16 cellular contexts compared by ENCODE assay signal in genomic region chr7:88229302-88229870, GRCh38. TPM values are rescaled to one million over a fixed set of nuclear protein-coding genes. Genes with fewer than 3 reads are reported as not detected.
DNase-seq lines count a peak whose midpoint lies in the region; ATAC-seq, FAIRE-seq and TF ChIP-seq lines count a peak whose summit lies in the region.
"Had no signal": no experiment of that assay in that cellular context is flagged by ENCODE, and none has a peak within 500 bp of the region (broad histone marks: within the 10 kb centered on the region; RNA-seq: fewer than 3 reads in every experiment).

No MANE protein-coding gene starts in this region.

- peak; percentile 36 for DNase-seq in DMS79 treated with DMSO at 0.1 percent for 48 hours (lab: John Stamatoyannopoulos, UW)
- DNase-seq in mucosa of descending colon = peak in 1 of 3 donors; percentile 83
- peak; percentile 92 for DNase-seq in small intestine
- no peak for DNase-seq in NCI-H526 treated with DMSO at 0.1 percent for 48 hours (lab: John Stamatoyannopoulos, UW)
- DNase-seq in GM19238 (ENCODE audit: insufficient read length, low spot score) = no peak
- no peak for DNase-seq in stimulated activated naive CD4-positive, alpha-beta T cell (lab: John Stamatoyannopoulos, UW)
- DNase-seq: 8988T; AML-193; Caco-2; CD8-positive, alpha-beta memory T cell; H7 had no signal

- WGBS in small intestine, 3 donors = 28 to 70% (median 47%) methylated on average over 4 of the region's 4 CpGs

- peak; percentile 75 for ATAC-seq in mucosa of descending colon
- ATAC-seq: GM12878, GM23338 had no signal

- H3K27ac ChIP-seq in small intestine (ENCODE audit: low read depth in 1 of 2, low read length in 1 of 2) = peak overlapping the region; percentile 37 to 75
- H3K27ac ChIP-seq: BLaER1 had no signal

- FAIRE-seq in colon (lab: Jason Lieb, UNC) (peak; percentile 80), small intestine (lab: Jason Lieb, UNC) (no peak)
- FAIRE-seq: GM18507 had no signal

- TF ChIP-seq CTCF in mucosa of descending colon (IDR thresholded peaks at IDR 0.05) = no peak

- no peaks in the 10 kb centered on the region for H3K36me3 ChIP-seq in mucosa of descending colon (ENCODE audit: low read depth)
- H3K36me3 ChIP-seq in small intestine (ENCODE audit: control insufficient read depth in 2 of 2, insufficient read depth in 2 of 2, low read length in 2 of 2) = no peaks in the 10 kb centered on the region
- H3K36me3 ChIP-seq: BLaER1 had no signal

- no peaks in the 10 kb centered on the region for H3K27me3 ChIP-seq in small intestine (ENCODE audit: control insufficient read depth in 2 of 2, insufficient read depth in 2 of 2, low read length in 2 of 2)
- H3K27me3 ChIP-seq: BLaER1 had no signal

- no peaks in the 10 kb centered on the region for H3K9me3 ChIP-seq in mucosa of descending colon
- no peaks in the 10 kb centered on the region for H3K9me3 ChIP-seq in small intestine (ENCODE audit: control insufficient read depth, low read depth)

- intact Hi-C loops in mucosa of descending colon (cut with DNase I, micrococcal nuclease) = no loop called here

- H3K4me1 ChIP-seq in mucosa of descending colon (ENCODE audit: low read depth) (peaks cover 7% of the 10 kb centered on the region), small intestine (ENCODE audit: control insufficient read depth in 2 of 2, insufficient read depth in 1 of 2, low read depth in 1 of 2, low read length in 1 of 2) (no peaks in the 10 kb centered on the region)

- H3K4me3 ChIP-seq in mucosa of descending colon (no peak overlapping the region), small intestine (ENCODE audit: low read depth in 1 of 2, low read length in 2 of 2) (no peak overlapping the region)
- H3K4me3 ChIP-seq: BLaER1, GM12878, GM23338 had no signal

RNA-seq across cellular contexts. Expression of gene SRI, which starts 9.5 kb away (rescaled TPM):
- total RNA-seq in mucosa of descending colon = 100 to 1,000 TPM; 369 to 809 (median 670) TPM
- polyA plus RNA-seq in small intestine = 100 to 1,000 TPM; 202 to 509 (median 443) TPM

Comparison
In these comparisons a context has a peak if more than half of its experiments do, and no peak if none do; other contexts are left out.
1. DNase-seq: peak in DMS79 treated with DMSO at 0.1 percent for 48 hours (single experiment) and small intestine (single experiment); none in NCI-H526 treated with DMSO at 0.1 percent for 48 hours (single experiment), GM19238 (single experiment) and stimulated activated naive CD4-positive, alpha-beta T cell (0 of 6).